Comparison of ENCODE assay signal across 8 cellular contexts in genomic region chr11:119108857-119109221, GRCh38. TPM values are rescaled to one million over a fixed set of nuclear protein-coding genes. Genes with fewer than 3 reads are reported as not detected.
DNase-seq lines count a peak whose midpoint lies in the region; ATAC-seq and TF ChIP-seq lines count a peak whose summit lies in the region.

No MANE protein-coding gene starts in this region.

- H3K4me1 Mint-ChIP-seq in activated T-cell treated with anti-CD3 and anti-CD28 coated beads, Interleukin-2, amount 50 U/mL, for 72 hours (ENCODE audit: low read depth) = peaks cover 52% of the 10 kb centered on the region
- peaks cover 22% of the 10 kb centered on the region for H3K4me1 Mint-ChIP-seq in activated T-helper 17 cell treated with anti-CD3 and anti-CD28 coated beads, Interleukin-2, amount 50 U/mL, for 72 hours

- H3K9me3 ChIP-seq in left lung = no peaks in the 10 kb centered on the region
- H3K9me3 ChIP-seq in thymus (ENCODE audit: control insufficient read depth) = no peaks in the 10 kb centered on the region

- H3K27ac Mint-ChIP-seq in activated T-cell treated with anti-CD3 and anti-CD28 coated beads, Interleukin-2, amount 50 U/mL, for 72 hours = peak overlapping the region; percentile 73
- H3K27ac Mint-ChIP-seq in activated T-helper 17 cell treated with anti-CD3 and anti-CD28 coated beads, Interleukin-2, amount 50 U/mL, for 72 hours = peak overlapping the region; percentile 95

- peaks cover 2 to 19% of the 10 kb centered on the region in 2 donors for H3K36me3 Mint-ChIP-seq in activated T-cell treated with anti-CD3 and anti-CD28 coated beads, Interleukin-2, amount 50 U/mL, for 72 hours (ENCODE audit: insufficient read depth in 2 of 2)
- H3K36me3 Mint-ChIP-seq in activated T-helper 17 cell treated with anti-CD3 and anti-CD28 coated beads, Interleukin-2, amount 50 U/mL, for 72 hours (ENCODE audit: low read depth) = peaks cover 49% of the 10 kb centered on the region

- peak overlapping the region in 1 of 2 donors; percentile 86 for H3K27ac ChIP-seq in left lung
- H3K27ac ChIP-seq in thymus (ENCODE audit: low read depth) = no peak overlapping the region

- H3K9me3 Mint-ChIP-seq in activated T-cell treated with anti-CD3 and anti-CD28 coated beads, Interleukin-2, amount 50 U/mL, for 72 hours = no peaks in the 10 kb centered on the region
- H3K9me3 Mint-ChIP-seq in activated T-helper 17 cell treated with anti-CD3 and anti-CD28 coated beads, Interleukin-2, amount 50 U/mL, for 72 hours = no peaks in the 10 kb centered on the region

- intact Hi-C loops in left lung (cut with DNase I) = no loop called here

- peaks cover 19 to 35% of the 10 kb centered on the region in 2 donors for H3K4me1 ChIP-seq in left lung
- peaks cover 21% of the 10 kb centered on the region for H3K4me1 ChIP-seq in thymus (ENCODE audit: control insufficient read depth, insufficient read depth, low read length)

- H3K4me3 Mint-ChIP-seq in activated T-cell treated with anti-CD3 and anti-CD28 coated beads, Interleukin-2, amount 50 U/mL, for 72 hours = peak overlapping the region; percentile 95 to 97
- peak overlapping the region; percentile 98 for H3K4me3 Mint-ChIP-seq in activated T-helper 17 cell treated with anti-CD3 and anti-CD28 coated beads, Interleukin-2, amount 50 U/mL, for 72 hours

- H3K36me3 ChIP-seq in left lung = peaks cover 0 to 36% of the 10 kb centered on the region in 2 donors
- peaks cover 35% of the 10 kb centered on the region for H3K36me3 ChIP-seq in thymus (ENCODE audit: control insufficient read depth, insufficient read depth)

- ATAC-seq in activated T-cell treated with anti-CD3 and anti-CD28 coated beads, Interleukin-2, amount 50 U/mL, for 72 hours (replicated peaks in 1 of 2) = no peak
- no peak for ATAC-seq in activated T-helper 17 cell treated with anti-CD3 and anti-CD28 coated beads, Interleukin-2, amount 50 U/mL, for 72 hours (replicated peaks)
- ATAC-seq in left lung = no peak

- in situ Hi-C loops in GM13977 (cut with MboI; ENCODE audit: low pct_unique_long_range_greater_than_20kb, low sequenced_read_pairs, unreplicated experiment) = no loop called here

- H3K4me3 ChIP-seq in left lung = peak overlapping the region; percentile 91 to 98
- peak overlapping the region; percentile 89 for H3K4me3 ChIP-seq in thymus (ENCODE audit: low read length)

- no peak for TF ChIP-seq CTCF in left lung (IDR thresholded peaks at IDR 0.05)
- TF ChIP-seq CTCF in GM13977 (IDR thresholded peaks at IDR 0.05; ENCODE audit: extremely low read depth, insufficient read depth, missing control alignments) = no peak

- 98% methylated on average over 2 of the region's 2 CpGs for WGBS in thymus

- H3K27me3 ChIP-seq in left lung (no peaks in the 10 kb centered on the region), thymus (ENCODE audit: control insufficient read depth, insufficient read depth) (no peaks in the 10 kb centered on the region)

- H3K27me3 Mint-ChIP-seq in activated T-cell treated with anti-CD3 and anti-CD28 coated beads, Interleukin-2, amount 50 U/mL, for 72 hours (ENCODE audit: low read depth) = no peaks in the 10 kb centered on the region
- no peaks in the 10 kb centered on the region for H3K27me3 Mint-ChIP-seq in activated T-helper 17 cell treated with anti-CD3 and anti-CD28 coated beads, Interleukin-2, amount 50 U/mL, for 72 hours

- no peak for DNase-seq in activated T-cell treated with anti-CD3 and anti-CD28 coated beads, Interleukin-2, amount 50 U/mL, for 72 hours
- no peak for DNase-seq in activated T-cell treated with anti-CD3 and anti-CD28 coated beads for 4 hours
- no peak for DNase-seq in left lung
- no peak for DNase-seq in T-helper 9 cell
- DNase-seq in middle frontal gyrus (ENCODE audit: extremely low spot score, low spot score) = no peak
- no peak for DNase-seq in GM13977 (ENCODE audit: low spot score)

RNA-seq across cellular contexts. Expression of gene C2CD2L, which starts 1.7 kb away (rescaled TPM):
- 10 to 100 TPM; 21.0 to 21.1 TPM for total RNA-seq in activated T-cell treated with anti-CD3 and anti-CD28 coated beads, Interleukin-2, amount 50 U/mL, for 72 hours
- total RNA-seq in activated T-helper 17 cell treated with anti-CD3 and anti-CD28 coated beads, Interleukin-2, amount 50 U/mL, for 72 hours = 10 to 100 TPM; 16.5 to 26.4 TPM
- total RNA-seq in left lung = 10 to 100 TPM; 16.6 to 18.6 TPM
- polyA plus RNA-seq in thymus = 11.1 TPM

RNA-seq across cellular contexts. Expression of gene DPAGT1, which starts 7.2 kb away (rescaled TPM):
- total RNA-seq in activated T-cell treated with anti-CD3 and anti-CD28 coated beads, Interleukin-2, amount 50 U/mL, for 72 hours = 10 to 100 TPM; 63.8 to 81.9 TPM
- total RNA-seq in activated T-helper 17 cell treated with anti-CD3 and anti-CD28 coated beads, Interleukin-2, amount 50 U/mL, for 72 hours = 10 to 100 TPM; 57.6 to 85.7 TPM
- total RNA-seq in left lung = 10 to 100 TPM; 50.3 to 56.2 TPM
- polyA plus RNA-seq in thymus = 22.4 TPM

RNA-seq across cellular contexts. Expression of gene HINFP, which starts 12.5 kb away (rescaled TPM):
- total RNA-seq in activated T-cell treated with anti-CD3 and anti-CD28 coated beads, Interleukin-2, amount 50 U/mL, for 72 hours = 10 to 100 TPM; 31.9 to 34.1 TPM
- 10 to 100 TPM; 41.6 to 47.5 TPM for total RNA-seq in activated T-helper 17 cell treated with anti-CD3 and anti-CD28 coated beads, Interleukin-2, amount 50 U/mL, for 72 hours
- total RNA-seq in left lung = 10 to 100 TPM; 21.6 to 22.2 TPM
- 24.0 TPM for polyA plus RNA-seq in thymus

RNA-seq across cellular contexts. Expression of gene HMBS, which starts 24.2 kb away (rescaled TPM):
- total RNA-seq in activated T-cell treated with anti-CD3 and anti-CD28 coated beads, Interleukin-2, amount 50 U/mL, for 72 hours = 10 to 100 TPM; 31.6 to 42.5 TPM
- total RNA-seq in activated T-helper 17 cell treated with anti-CD3 and anti-CD28 coated beads, Interleukin-2, amount 50 U/mL, for 72 hours = 10 to 100 TPM; 15.7 to 26.3 TPM
- total RNA-seq in left lung = 10 to 100 TPM; 16.5 to 32.0 TPM
- polyA plus RNA-seq in thymus = 15.5 TPM

RNA-seq across cellular contexts. Expression of gene ABCG4, which starts 40.0 kb away (rescaled TPM):
- total RNA-seq in activated T-cell treated with anti-CD3 and anti-CD28 coated beads, Interleukin-2, amount 50 U/mL, for 72 hours = under 1 TPM; 0.09 to 0.24 TPM
- total RNA-seq in activated T-helper 17 cell treated with anti-CD3 and anti-CD28 coated beads, Interleukin-2, amount 50 U/mL, for 72 hours = not detected
- under 1 TPM; 0.26 to 0.64 TPM for total RNA-seq in left lung
- 2.8 TPM for polyA plus RNA-seq in thymus
